Comparison of ENCODE assay signal across 2 cellular contexts in genomic region chr22:29780220-29780619, GRCh38.
TF ChIP-seq lines count a peak whose summit lies in the region.

No MANE protein-coding gene starts in this region.

TF ChIP-seq in SK-N-SH, 30 proteins besides CTCF, POLR2A, EP300 and RAD21 (continued from another document):
- TF ChIP-seq GABPA (IDR thresholded peaks at IDR 0.05; ENCODE audit: low read depth) (no peak), MAX (IDR thresholded peaks at IDR 0.05; ENCODE audit: low read depth) (no peak), TCF12 (IDR thresholded peaks at IDR 0.05) (no peak), USF2 (IDR thresholded peaks at IDR 0.05; ENCODE audit: borderline replicate concordance, low read depth, low read length) (no peak), ELF1 (IDR thresholded peaks at IDR 0.05) (no peak)

TF ChIP-seq in SK-N-SH treated with all-trans-retinoic acid at 6 μM for 48 hours, 23 proteins besides CTCF, POLR2A, EP300 and RAD21 (continued from another document):
- TF ChIP-seq CREB5 (CRISPR knock-in tag; IDR thresholded peaks at IDR 0.05; ENCODE audit: low read depth), result no peak
- no peak for TF ChIP-seq ZNF8 (CRISPR knock-in tag; IDR thresholded peaks at IDR 0.05)
- no peak for TF ChIP-seq GLIS3 (CRISPR knock-in tag; IDR thresholded peaks at IDR 0.05)
- TF ChIP-seq CSRNP3 (CRISPR knock-in tag; IDR thresholded peaks at IDR 0.05), result no peak
- TF ChIP-seq ARNTL (CRISPR knock-in tag; IDR thresholded peaks at IDR 0.05; ENCODE audit: borderline replicate concordance, low read depth), result no peak
- TF ChIP-seq ISL1 (CRISPR knock-in tag; IDR thresholded peaks at IDR 0.05), result no peak
- no peak for TF ChIP-seq PPARA (CRISPR knock-in tag; IDR thresholded peaks at IDR 0.05; ENCODE audit: borderline replicate concordance)
- TF ChIP-seq ZFP30 (CRISPR knock-in tag; IDR thresholded peaks at IDR 0.05), result no peak
- TF ChIP-seq ZNF70 (CRISPR knock-in tag; IDR thresholded peaks at IDR 0.05), result no peak
- no peak for TF ChIP-seq ZNF565 (CRISPR knock-in tag; conservative IDR thresholded peaks at IDR 0.05; ENCODE audit: low read depth)
- no peak for TF ChIP-seq SNAI2 (CRISPR knock-in tag; IDR thresholded peaks at IDR 0.05)
